Comparison of ENCODE assay signal across 8 cellular contexts in the genomic region with DNA sequence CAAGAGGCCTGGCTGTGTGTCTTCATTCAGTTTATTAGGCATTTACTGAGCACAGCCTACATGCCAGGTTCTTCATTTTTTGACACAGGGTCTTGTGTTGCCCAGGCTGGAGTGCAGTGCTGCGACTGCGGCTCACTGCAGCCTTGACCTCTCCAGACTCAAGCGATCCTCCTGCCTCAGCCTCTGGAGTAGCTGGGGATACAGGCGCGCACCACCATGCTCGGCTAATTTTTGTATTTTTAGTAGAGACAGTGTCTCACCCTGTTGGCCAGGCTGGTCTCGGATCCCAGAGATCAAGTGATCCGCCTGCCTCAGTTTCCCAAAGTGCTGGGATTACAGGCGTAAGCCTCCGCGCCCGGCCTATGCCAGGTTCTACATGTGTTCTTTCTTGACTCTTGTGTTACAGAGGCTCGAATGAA. TPM values are rescaled to one million over a fixed set of nuclear protein-coding genes. Genes with fewer than 3 reads are reported as not detected.
A peak's percentile ranks its signal among the peaks of the same experiment; 100 is the strongest.
DNase-seq lines count a peak whose midpoint lies in the region; ATAC-seq, FAIRE-seq and TF ChIP-seq lines count a peak whose summit lies in the region.

No MANE protein-coding gene starts in this region.

- ATAC-seq in foreskin keratinocyte (no peak), gastrocnemius medialis (no peak), HG03469 (IDR thresholded peaks at IDR 0.05; ENCODE audit: unreplicated experiment) (no peak)

- H3K4me3 ChIP-seq in GM12865 (ENCODE audit: low read depth, low read length) (peak overlapping the region; percentile 94), gastrocnemius medialis (peak overlapping the region; percentile 72 to 91 (median 84))

- no peaks in the 10 kb centered on the region for H3K9me3 ChIP-seq in gastrocnemius medialis

- intact Hi-C loops in gastrocnemius medialis (cut with DNase I; ENCODE audit: low total_unique reads) = no loop called here

- no peak for TF ChIP-seq POLR2A in gastrocnemius medialis (IDR thresholded peaks at IDR 0.05)

- H3K36me3 ChIP-seq in gastrocnemius medialis = no peaks in the 10 kb centered on the region

- no peak for FAIRE-seq in GM19239 (lab: Jason Lieb, UNC)

- H3K27ac ChIP-seq in VCaP = peak overlapping the region; percentile 88
- peak overlapping the region; percentile 63 for H3K27ac ChIP-seq in foreskin keratinocyte
- peak overlapping the region; percentile 79 to 87 (median 80) for H3K27ac ChIP-seq in gastrocnemius medialis

- TF ChIP-seq CTCF in GM12865 (IDR thresholded peaks at IDR 0.05; ENCODE audit: insufficient read depth, low read depth, low read length, missing control alignments) = no peak
- no peak for TF ChIP-seq CTCF in VCaP (conservative IDR thresholded peaks at IDR 0.05)
- no peak for TF ChIP-seq CTCF in foreskin keratinocyte (conservative IDR thresholded peaks at IDR 0.05)
- no peak for TF ChIP-seq CTCF in gastrocnemius medialis (IDR thresholded peaks at IDR 0.05 in 4 of 5, conservative IDR thresholded peaks at IDR 0.05 in 1 of 5)

- DNase-seq in GM12865 (ENCODE audit: low read depth) (no peak), foreskin keratinocyte (no peak), gastrocnemius medialis (no peak), GM19239 (ENCODE audit: insufficient read length, low spot score) (no peak), G401 (ENCODE audit: low spot score) (no peak), UCSD-AML1 (lab: John Stamatoyannopoulos, UW; ENCODE audit: unreplicated experiment) (no peak)

- H3K4me1 ChIP-seq in foreskin keratinocyte (peaks cover 10% of the 10 kb centered on the region), gastrocnemius medialis (peaks cover 26 to 29% of the 10 kb centered on the region in 2 donors)

- in situ Hi-C loops in gastrocnemius medialis (cut with MboI; ENCODE audit: low sequenced_read_pairs in 4 of 4) (no loop called here), G401 (cut with HindIII; ENCODE audit: low sequenced_read_pairs) (no loop called here)

- H3K27me3 ChIP-seq in foreskin keratinocyte = peaks cover 12% of the 10 kb centered on the region
- no peaks in the 10 kb centered on the region for H3K27me3 ChIP-seq in gastrocnemius medialis

RNA-seq across cellular contexts. Expression of a gene that starts 0.6 kb away (rescaled TPM):
- total RNA-seq in foreskin keratinocyte (24.4 and 28.0 TPM in 2 replicates), gastrocnemius medialis (10 to 100 TPM; 14.4 to 20.0 (median 16.3) TPM)
- 8.1 and 8.4 TPM in 2 replicates for polyA plus RNA-seq in foreskin keratinocyte
- 11.2 and 21.6 TPM in 2 replicates for total RNA-seq in G401 (2014; rRNA removed; shearing (Covaris generic))
